In the genomic region with DNA sequence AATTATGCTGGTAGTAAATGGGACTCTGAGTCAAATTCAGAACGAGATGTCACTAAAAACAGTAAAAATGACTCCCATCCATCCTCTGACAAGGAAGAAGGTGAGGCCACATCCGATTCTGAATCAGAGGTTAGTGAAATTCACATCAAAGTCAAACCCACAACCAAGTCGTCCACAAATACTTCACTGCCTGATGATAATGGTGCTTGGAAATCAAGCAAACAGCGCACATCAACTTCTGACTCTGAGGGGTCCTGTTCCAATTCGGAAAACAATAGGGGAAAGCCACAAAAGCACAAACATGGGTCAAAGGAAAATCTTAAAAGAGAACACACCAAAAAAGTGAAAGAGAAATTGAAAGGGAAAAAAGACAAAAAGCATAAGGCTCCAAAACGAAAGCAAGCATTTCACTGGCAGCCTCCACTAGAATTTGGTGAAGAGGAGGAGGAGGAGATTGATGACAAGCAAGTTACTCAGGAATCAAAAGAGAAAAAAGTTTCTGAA, we compare ENCODE assay signal across 11 cellular contexts. TPM values are rescaled to one million over a fixed set of nuclear protein-coding genes. Genes with fewer than 3 reads are reported as not detected.
DNase-seq lines count a peak whose midpoint lies in the region; ATAC-seq, FAIRE-seq and TF ChIP-seq lines count a peak whose summit lies in the region.
"Had no signal": no experiment of that assay in that cellular context is flagged by ENCODE, and none has a peak within 500 bp of the region (broad histone marks: within the 10 kb centered on the region; RNA-seq: fewer than 3 reads in every experiment).

No MANE protein-coding gene starts in this region.

- peaks cover 40% of the 10 kb centered on the region for H3K79me2 ChIP-seq in osteoblast (ENCODE audit: insufficient read depth, low read length)

- H3K27ac Mint-ChIP-seq in activated naive CD4-positive, alpha-beta T cell treated with anti-CD3 and anti-CD28 coated beads, Interleukin-2, amount 50 U/mL, for 72 hours, result no peak overlapping the region

- H3K9me3 ChIP-seq in osteoblast (ENCODE audit: low read depth, low read length), result no peaks in the 10 kb centered on the region

- H3K27ac ChIP-seq in osteoblast (ENCODE audit: low read depth, low read length), result peak overlapping the region; percentile 9
- H3K27ac ChIP-seq: HL-60 had no signal

- H3K36me3 ChIP-seq in osteoblast (ENCODE audit: insufficient read depth, low read length), result peaks cover 95% of the 10 kb centered on the region

- peaks cover 16% of the 10 kb centered on the region for H4K20me1 ChIP-seq in osteoblast (ENCODE audit: insufficient read depth, low read length)

- no peak overlapping the region for H3K4me3 ChIP-seq in osteoblast (ENCODE audit: insufficient read depth, low read length)

- H2AFZ ChIP-seq in osteoblast (ENCODE audit: low read length), result no peak overlapping the region

- peaks cover 13 to 23% of the 10 kb centered on the region in 2 donors for H3K36me3 Mint-ChIP-seq in activated naive CD4-positive, alpha-beta T cell treated with anti-CD3 and anti-CD28 coated beads, Interleukin-2, amount 50 U/mL, for 72 hours

- no peaks in the 10 kb centered on the region for H3K9me3 Mint-ChIP-seq in activated naive CD4-positive, alpha-beta T cell treated with anti-CD3 and anti-CD28 coated beads, Interleukin-2, amount 50 U/mL, for 72 hours

- H3K4me2 ChIP-seq in osteoblast (ENCODE audit: insufficient read depth, low read length), result peak overlapping the region; percentile 54

- peak; percentile 56 for ATAC-seq in HG03095 (IDR thresholded peaks at IDR 0.05; ENCODE audit: unreplicated experiment)
- peak; percentile 92 to 93 for ATAC-seq in activated naive CD4-positive, alpha-beta T cell treated with anti-CD3 and anti-CD28 coated beads, Interleukin-2, amount 50 U/mL, for 72 hours

- DNase-seq in GM18507 (ENCODE audit: extremely low spot score, insufficient read length, low read depth), result no peak
- peak; percentile 58 to 60 for DNase-seq in activated naive CD4-positive, alpha-beta T cell treated with anti-CD3 and anti-CD28 coated beads, Interleukin-2, amount 50 U/mL, for 72 hours (ENCODE audit: low spot score in 2 of 2)
- peak; percentile 17 for DNase-seq in osteoblast (ENCODE audit: insufficient read length, low spot score, missing footprints)
- no peak for DNase-seq in retina
- DNase-seq in HuH-7.5 (ENCODE audit: low spot score), result no peak
- DNase-seq in inferior parietal cortex (ENCODE audit: extremely low spot score), result no peak
- no peak for DNase-seq in HK-2 (ENCODE audit: unreplicated experiment)
- DNase-seq: NCI-H1417 had no signal

- H3K4me1 ChIP-seq in osteoblast (ENCODE audit: insufficient read depth, low read length), result no peaks in the 10 kb centered on the region

- no peak for TF ChIP-seq CTCF in osteoblast (IDR thresholded peaks at IDR 0.05; ENCODE audit: extremely low read depth, low read depth, low read length)

- peak; percentile 78 for FAIRE-seq in GM18507 (lab: Jason Lieb, UNC)

- no peaks in the 10 kb centered on the region for H3K27me3 ChIP-seq in osteoblast (ENCODE audit: insufficient read depth, low read length)

RNA-seq across cellular contexts. Expression of a gene that starts 15.1 kb away (rescaled TPM):
- 1 to 10 TPM in 1 of 2 donors, under 1 TPM in 1; 0.34 to 1.8 TPM for total RNA-seq in activated naive CD4-positive, alpha-beta T cell treated with anti-CD3 and anti-CD28 coated beads, Interleukin-2, amount 50 U/mL, for 72 hours
- 39.2 and 41.3 TPM in 2 replicates for total RNA-seq in osteoblast

RNA-seq across cellular contexts. Expression of a gene that starts 37.9 kb away (rescaled TPM):
- total RNA-seq in activated naive CD4-positive, alpha-beta T cell treated with anti-CD3 and anti-CD28 coated beads, Interleukin-2, amount 50 U/mL, for 72 hours, result 100 to 1,000 TPM in 1 of 2 donors, 10 to 100 TPM in 1; 97.7 to 157 TPM
- 80.3 and 98.4 TPM in 2 replicates for total RNA-seq in osteoblast

RNA-seq across cellular contexts. Expression of a gene that starts 46.9 kb away (rescaled TPM):
- total RNA-seq in activated naive CD4-positive, alpha-beta T cell treated with anti-CD3 and anti-CD28 coated beads, Interleukin-2, amount 50 U/mL, for 72 hours, result not detected
- not detected in 2 replicates for total RNA-seq in osteoblast
- total RNA-seq: T-helper 2 cell treated with Interferon-gamma antibody and Interleukin-4, amounts not matched to agents 100 ng/mL and 5 ng/mL, for 36 hours had no signal

RNA-seq across cellular contexts. Expression of a gene that starts 47.7 kb away (rescaled TPM):
- total RNA-seq in activated naive CD4-positive, alpha-beta T cell treated with anti-CD3 and anti-CD28 coated beads, Interleukin-2, amount 50 U/mL, for 72 hours, result 10 to 100 TPM; 47.7 to 58.3 TPM
- total RNA-seq in osteoblast, result 11.6 and 12.7 TPM in 2 replicates

RNA-seq across cellular contexts. Expression of a gene that starts 56.6 kb away (rescaled TPM):
- total RNA-seq in activated naive CD4-positive, alpha-beta T cell treated with anti-CD3 and anti-CD28 coated beads, Interleukin-2, amount 50 U/mL, for 72 hours, result 10 to 100 TPM; 37.6 to 42.3 TPM
- 60.1 and 62.2 TPM in 2 replicates for total RNA-seq in osteoblast

Comparison
In these comparisons a context has a peak if more than half of its experiments do, and no peak if none do; other contexts are left out.
1. DNase-seq: peak in activated naive CD4-positive, alpha-beta T cell treated with anti-CD3 and anti-CD28 coated beads, Interleukin-2, amount 50 U/mL, for 72 hours (2 of 2) and osteoblast (single experiment); none in GM18507 (single experiment), retina (single experiment), HuH-7.5 (single experiment), inferior parietal cortex (single experiment) and HK-2 (single experiment).
2. RNA of a gene that starts 15.1 kb away (total RNA-seq): 39.2 to 41.3 TPM in osteoblast; 0.34 to 1.8 TPM in activated naive CD4-positive, alpha-beta T cell treated with anti-CD3 and anti-CD28 coated beads, Interleukin-2, amount 50 U/mL, for 72 hours; every median in the first group is over 10 times any median in the second.